8 cellular contexts compared by ENCODE assay signal in genomic region chr19:49851456-49852259, GRCh38. TPM values are rescaled to one million over a fixed set of nuclear protein-coding genes. Genes with fewer than 3 reads are reported as not detected.
A peak's percentile ranks its signal among the peaks of the same experiment; 100 is the strongest.
DNase-seq lines count a peak whose midpoint lies in the region; ATAC-seq, FAIRE-seq and TF ChIP-seq lines count a peak whose summit lies in the region.

No MANE protein-coding gene starts in this region.

- no peak overlapping the region for H3K4ac ChIP-seq in H1 (replicated peaks; ENCODE audit: insufficient read length, low read depth, low read length)

- no peak overlapping the region for H2BK5ac ChIP-seq in H1 (ENCODE audit: low read depth, low read length)

- no peak overlapping the region for H2BK20ac ChIP-seq in H1 (ENCODE audit: low read length)

- no peaks in the 10 kb centered on the region; a peak in 1 of 7 replicates for H3K27me3 ChIP-seq in H1 (replicated peaks in 1 of 4; ENCODE audit: control insufficient read depth in 3 of 4, extremely low read depth in 1 of 4, insufficient read depth in 3 of 4, low read length in 3 of 4)
- H3K27me3 ChIP-seq in naive thymus-derived CD4-positive, alpha-beta T cell (ENCODE audit: control insufficient read depth in 2 of 2, insufficient read depth in 2 of 2, low read length in 2 of 2), result no peaks in the 10 kb centered on the region

- TF ChIP-seq CTCF in D721Med (IDR thresholded peaks at IDR 0.05; ENCODE audit: insufficient read depth, missing control alignments), result no peak
- no peak for TF ChIP-seq CTCF in WTC11 (IDR thresholded peaks at IDR 0.05)
- no peak for TF ChIP-seq CTCF in H1 (IDR thresholded peaks at IDR 0.05; ENCODE audit: control extremely low read depth in 1 of 3, insufficient read depth in 1 of 3, low read depth in 1 of 3, low read length in 3 of 3)

- no peak overlapping the region for H2BK12ac ChIP-seq in H1 (ENCODE audit: low read depth, low read length)

- ATAC-seq in HG03045 (IDR thresholded peaks at IDR 0.05; ENCODE audit: unreplicated experiment) (peak; percentile 11), WTC11 (peak; percentile 3), HG03460 (IDR thresholded peaks at IDR 0.05; ENCODE audit: unreplicated experiment) (no peak), HG02852 (IDR thresholded peaks at IDR 0.05; ENCODE audit: unreplicated experiment) (no peak)
- peak; percentile 12 for ATAC-seq in naive thymus-derived CD4-positive, alpha-beta T cell

- no peak overlapping the region for H3K23ac ChIP-seq in H1 (ENCODE audit: insufficient read length)

- TF ChIP-seq RAD21 in H1 (IDR thresholded peaks at IDR 0.05 in 1 of 2, conservative IDR thresholded peaks at IDR 0.05 in 1 of 2; ENCODE audit: low read depth in 2 of 2, low read length in 2 of 2), result no peak

- no peak for TF ChIP-seq EP300 in H1 (IDR thresholded peaks at IDR 0.05; ENCODE audit: borderline replicate concordance in 1 of 2, low read depth in 2 of 2, low read length in 2 of 2)

- H2BK120ac ChIP-seq in H1 (replicated peaks; ENCODE audit: low read depth, low read length), result no peak overlapping the region

- peak overlapping the region; percentile 76 for H3K27ac Mint-ChIP-seq in WTC11
- peak overlapping the region; percentile 65 to 93 (median 87) for H3K27ac Mint-ChIP-seq in naive thymus-derived CD4-positive, alpha-beta T cell

- peaks cover 31 to 42% of the 10 kb centered on the region in 2 experiments for H4K20me1 ChIP-seq in H1 (replicated peaks in 1 of 2; ENCODE audit: control insufficient read depth in 1 of 2, insufficient read depth in 2 of 2, low read length in 2 of 2)

- H3K36me3 Mint-ChIP-seq in WTC11, result peaks cover 28% of the 10 kb centered on the region
- peaks cover 0 to 10% (median 4%) of the 10 kb centered on the region in 5 donors for H3K36me3 Mint-ChIP-seq in naive thymus-derived CD4-positive, alpha-beta T cell

- H2AK5ac ChIP-seq in H1 (ENCODE audit: low read depth, low read length), result no peak overlapping the region

- POLR2A ChIA-PET in WTC11 (lab: Charles Lee), result interaction anchor here (1.5 to 2.6 kb wide), 4 partner anchors 14 to 85 kb away, joined by 4 to 13 read pairs (median 6); partner anchors contain the start of genes AKT1S1, AP2A1 and TBC1D17
- POLR2A ChIA-PET in H1 (lab: Charles Lee; ENCODE audit: partially characterized antibody), result interaction anchor here (1.1 to 12.4 kb wide), 24 partner anchors 7 to 167 kb away, joined by 3 to 247 read pairs (median 6); partner anchors contain the start of genes ADM5, AP2A1, ATF5 and CPT1C
- POLR2A ChIA-PET in naive thymus-derived CD4-positive, alpha-beta T cell (lab: Charles Lee), result interaction anchor here (0.7 to 4.5 kb wide), 17 partner anchors 9 to 1522 kb away, joined by 3 to 39 read pairs (median 4); partner anchors contain the start of genes AKT1S1, BCL2L12, FUZ and IRF3

- peaks cover 22% of the 10 kb centered on the region for H3K4me1 Mint-ChIP-seq in WTC11
- H3K4me1 Mint-ChIP-seq in naive thymus-derived CD4-positive, alpha-beta T cell, result peaks cover 22 to 37% (median 33%) of the 10 kb centered on the region in 7 donors

- peak overlapping the region; percentile 84 to 98 for H3K4me2 ChIP-seq in H1 (ENCODE audit: insufficient read depth in 1 of 2, low read depth in 2 of 2, low read length in 2 of 2)

- peaks cover 10% of the 10 kb centered on the region; the same call in 1 of the 2 replicates for H3K23me2 ChIP-seq in H1 (ENCODE audit: low read depth, low read length)

- H4K91ac ChIP-seq in H1 (replicated peaks; ENCODE audit: insufficient read length, low read length), result no peak overlapping the region

- H3K4me3 ChIP-seq in H1 (ENCODE audit: extremely low read depth in 1 of 4, insufficient read depth in 2 of 4, low read depth in 3 of 4, low read length in 4 of 4), result peak overlapping the region; percentile 62 to 88 (median 80)
- H3K4me3 ChIP-seq in naive thymus-derived CD4-positive, alpha-beta T cell (ENCODE audit: low read length), result peak overlapping the region; percentile 46

- DNase-seq in D721Med (ENCODE audit: insufficient read length, low spot score) (peak; percentile 27), WTC11 (ENCODE audit: low spot score) (peak; percentile 71), H1 (ENCODE audit: low read depth in 1 of 2, low spot score in 2 of 2) (peak in 1 of 2 experiments; percentile 69), GOT3 (lab: John Stamatoyannopoulos, UW) (no peak)
- peak in 5 of 9 donors; percentile 33 to 40 (median 38) for DNase-seq in naive thymus-derived CD4-positive, alpha-beta T cell

- H3K36me3 ChIP-seq in H1 (ENCODE audit: control insufficient read depth in 2 of 4, insufficient read depth in 4 of 4, low read length in 3 of 4), result peaks cover 0 to 31% (median 11%) of the 10 kb centered on the region in 4 experiments; a peak in 6 of 8 replicates
- peaks cover 0 to 29% (median 0%) of the 10 kb centered on the region in 3 experiments for H3K36me3 ChIP-seq in naive thymus-derived CD4-positive, alpha-beta T cell (ENCODE audit: control insufficient read depth in 2 of 3, insufficient read depth in 3 of 3, low read length in 3 of 3)

- peaks cover 3 to 9% (median 6%) of the 10 kb centered on the region in 4 experiments for H3K4me1 ChIP-seq in H1 (replicated peaks in 1 of 4; ENCODE audit: control insufficient read depth in 3 of 4, insufficient read depth in 4 of 4, low read length in 3 of 4)
- H3K4me1 ChIP-seq in naive thymus-derived CD4-positive, alpha-beta T cell (ENCODE audit: control insufficient read depth in 2 of 2, insufficient read depth in 2 of 2, low read length in 2 of 2), result peaks cover 7 to 25% of the 10 kb centered on the region in 2 donors

- no peak overlapping the region for H2BK15ac ChIP-seq in H1 (ENCODE audit: low read length)

- no peak overlapping the region for H3K14ac ChIP-seq in H1 (ENCODE audit: insufficient read length)

- H3K27me3 Mint-ChIP-seq in WTC11 (ENCODE audit: low read depth), result peaks cover 3% of the 10 kb centered on the region; the same call in 1 of the 2 replicates
- H3K27me3 Mint-ChIP-seq in naive thymus-derived CD4-positive, alpha-beta T cell, result peaks cover 0 to 11% (median 0%) of the 10 kb centered on the region in 5 donors

- no peak for FAIRE-seq in D721Med (lab: Jason Lieb, UNC)
- FAIRE-seq in H1 (lab: Jason Lieb, UNC), result no peak

- CTCF ChIA-PET in WTC11 (lab: Charles Lee), result interaction anchor here (1.5 to 2.5 kb wide), 2 partner anchors 38 to 39 kb away, joined by 4 to 22 read pairs; partner anchors contain the start of gene FUZ
- CTCF ChIA-PET in H1 (lab: Charles Lee; ENCODE audit: partially characterized antibody), result interaction anchor here (0.7 to 1.2 kb wide), 2 partner anchors 39 to 51 kb away, joined by 3 read pairs; no protein-coding TSS in a partner anchor
- CTCF ChIA-PET in naive thymus-derived CD4-positive, alpha-beta T cell (lab: Charles Lee), result no interaction called here

- peaks cover 18% of the 10 kb centered on the region for H3K79me1 ChIP-seq in H1 (ENCODE audit: low read depth, low read length)

- no peak overlapping the region for H2AFZ ChIP-seq in H1 (ENCODE audit: low read length)

- WGBS in H1 (ENCODE audit: extremely low coverage in 1 of 2, insufficient coverage in 1 of 2, insufficient read length in 1 of 2, insufficient replicate concordance in 2 of 2, low coverage in 1 of 2, low lambda C conversion rate in 2 of 2, missing lambda C conversion rate in 1 of 2), 2 experiments, result 10% methylated on average over 35 of the region's 78 CpGs; no CpG with 5 or more reads in 1 of the 2 experiments

- peak overlapping the region; percentile 70 to 98 (median 83); a peak in 6 of 7 replicates for H3K9ac ChIP-seq in H1 (replicated peaks in 1 of 4; ENCODE audit: extremely low read depth in 1 of 4, low read depth in 3 of 4, low read length in 3 of 4)

- peak overlapping the region; percentile 87; the same call in 1 of the 2 replicates for H4K8ac ChIP-seq in H1 (ENCODE audit: extremely low read depth, insufficient read depth, low read length)

- peak in 1 of 2 experiments; percentile 54; a peak in 2 of 3 replicates for TF ChIP-seq POLR2A in H1 (IDR thresholded peaks at IDR 0.05; ENCODE audit: control extremely low read depth in 1 of 2, low read depth in 2 of 2, low read length in 2 of 2)

- H3K79me2 ChIP-seq in H1 (ENCODE audit: control insufficient read depth in 1 of 2, insufficient read depth in 2 of 2, low read length in 2 of 2), result peaks cover 17 to 28% of the 10 kb centered on the region in 2 experiments

- H3K18ac ChIP-seq in H1 (ENCODE audit: extremely low read depth, low read length), result no peak overlapping the region; the same call in none of the 2 replicates

- peak overlapping the region; percentile 87; the same call in 1 of the 2 replicates for H3K27ac ChIP-seq in H1 (ENCODE audit: low read depth, low read length)
- H3K27ac ChIP-seq in naive thymus-derived CD4-positive, alpha-beta T cell (ENCODE audit: low read depth, low read length), result peak overlapping the region; percentile 99

- H3K56ac ChIP-seq in H1 (replicated peaks; ENCODE audit: insufficient read length, low read depth, low read length), result no peak overlapping the region

- H3K4me3 Mint-ChIP-seq in WTC11, result peak overlapping the region; percentile 80
- peak overlapping the region; percentile 74 to 93 (median 88) for H3K4me3 Mint-ChIP-seq in naive thymus-derived CD4-positive, alpha-beta T cell

- no peaks in the 10 kb centered on the region for H3K9me3 ChIP-seq in H1 (ENCODE audit: insufficient read depth in 2 of 2, low read depth in 1 of 2, low read length in 1 of 2)
- no peaks in the 10 kb centered on the region for H3K9me3 ChIP-seq in naive thymus-derived CD4-positive, alpha-beta T cell (ENCODE audit: control insufficient read depth in 2 of 3, low read length in 3 of 3)

- peak overlapping the region; percentile 45 for H4K5ac ChIP-seq in H1 (ENCODE audit: insufficient read length, low read depth, low read length)

- peaks cover 10% of the 10 kb centered on the region for H3K9me3 Mint-ChIP-seq in WTC11
- peaks cover 0 to 10% (median 3%) of the 10 kb centered on the region in 11 donors for H3K9me3 Mint-ChIP-seq in naive thymus-derived CD4-positive, alpha-beta T cell

- intact Hi-C loops in naive thymus-derived CD4-positive, alpha-beta T cell (cut with micrococcal nuclease), result loop anchor here (1.0 to 2.0 kb wide), 4 partner anchors 16 to 271 kb away; partner anchors contain the start of genes NOSIP (in 2 of the 2), PRRG2 (in 2 of the 2), ATF5 (in 1 of the 2) and NUP62 (in 1 of the 2)

RNA-seq across cellular contexts. Expression of gene PTOV1, which starts 0.7 kb away (rescaled TPM):
- total RNA-seq in WTC11 (2021), result 296 to 316 TPM (median 306 TPM) in 3 replicates
- total RNA-seq in H1 (2021; fragmentation: NEBNext Ultra II Directional; extraction: Animal tissue kit (Norgen Biotek cat#: 25700)), result 251 and 261 TPM in 2 replicates
- 147 and 213 TPM in 2 replicates for polyA plus RNA-seq in H1 (2011; rRNA removed)
- polyA plus RNA-seq in H1 (2011; cell fraction: cytosol; rRNA removed), result 136 TPM
- polyA plus RNA-seq in H1 (2011; cell fraction: nucleus; rRNA removed), result 397 TPM
- 183 to 286 TPM (median 253 TPM) in 4 replicates for polyA plus RNA-seq in H1 (2012, experiment 1 of 2)
- 215 TPM for polyA plus RNA-seq in H1 (2012, experiment 2 of 2)
- 166 TPM for polyA plus RNA-seq in H1 (2013, experiment 1 of 2)
- 157 TPM for polyA plus RNA-seq in H1 (2013, experiment 2 of 2)
- polyA minus RNA-seq in H1 (2011; rRNA and poly(A)+ RNA removed), result 82.9 and 117 TPM in 2 replicates
- polyA minus RNA-seq in H1 (2011; cell fraction: cytosol; rRNA and poly(A)+ RNA removed), result 124 TPM
- polyA minus RNA-seq in H1 (2011; cell fraction: nucleus; rRNA and poly(A)+ RNA removed), result 139 TPM
- 100 to 1,000 TPM in 4 of 5 experiments, 10 to 100 TPM in 1; 92.8 to 170 (median 160) TPM for total RNA-seq in naive thymus-derived CD4-positive, alpha-beta T cell
- polyA plus RNA-seq in naive thymus-derived CD4-positive, alpha-beta T cell, result 10 to 100 TPM; 49.0 to 68.6 TPM

RNA-seq across cellular contexts. Expression of gene PNKP, which starts 15.7 kb away (rescaled TPM):
- 133 to 146 TPM (median 142 TPM) in 3 replicates for total RNA-seq in WTC11 (2021)
- 105 TPM in 2 replicates for total RNA-seq in H1 (2021; fragmentation: NEBNext Ultra II Directional; extraction: Animal tissue kit (Norgen Biotek cat#: 25700))
- 45.8 and 66.5 TPM in 2 replicates for polyA plus RNA-seq in H1 (2011; rRNA removed)
- 56.6 TPM for polyA plus RNA-seq in H1 (2011; cell fraction: cytosol; rRNA removed)
- polyA plus RNA-seq in H1 (2011; cell fraction: nucleus; rRNA removed), result 225 TPM
- polyA plus RNA-seq in H1 (2012, experiment 1 of 2), result 84.3 to 106 TPM (median 94.0 TPM) in 4 replicates
- polyA plus RNA-seq in H1 (2012, experiment 2 of 2), result 90.6 TPM
- polyA plus RNA-seq in H1 (2013, experiment 1 of 2), result 71.9 TPM
- 66.3 TPM for polyA plus RNA-seq in H1 (2013, experiment 2 of 2)
- polyA minus RNA-seq in H1 (2011; rRNA and poly(A)+ RNA removed), result 21.4 and 26.5 TPM in 2 replicates
- polyA minus RNA-seq in H1 (2011; cell fraction: cytosol; rRNA and poly(A)+ RNA removed), result 42.9 TPM
- 80.3 TPM for polyA minus RNA-seq in H1 (2011; cell fraction: nucleus; rRNA and poly(A)+ RNA removed)
- total RNA-seq in naive thymus-derived CD4-positive, alpha-beta T cell, result 100 to 1,000 TPM; 141 to 174 (median 154) TPM
- 10 to 100 TPM; 19.4 to 24.8 TPM for polyA plus RNA-seq in naive thymus-derived CD4-positive, alpha-beta T cell

RNA-seq across cellular contexts. Expression of gene AKT1S1, which starts 25.5 kb away (rescaled TPM):
- 41.9 to 47.8 TPM (median 46.5 TPM) in 3 replicates for total RNA-seq in WTC11 (2021)
- 45.9 and 46.7 TPM in 2 replicates for total RNA-seq in H1 (2021; fragmentation: NEBNext Ultra II Directional; extraction: Animal tissue kit (Norgen Biotek cat#: 25700))
- 40.7 and 73.3 TPM in 2 replicates for polyA plus RNA-seq in H1 (2011; rRNA removed)
- polyA plus RNA-seq in H1 (2011; cell fraction: cytosol; rRNA removed), result 38.3 TPM
- 48.5 TPM for polyA plus RNA-seq in H1 (2011; cell fraction: nucleus; rRNA removed)
- polyA plus RNA-seq in H1 (2012, experiment 1 of 2), result 33.7 to 44.3 TPM (median 42.7 TPM) in 4 replicates
- 47.7 TPM for polyA plus RNA-seq in H1 (2012, experiment 2 of 2)
- polyA plus RNA-seq in H1 (2013, experiment 1 of 2), result 52.8 TPM
- polyA plus RNA-seq in H1 (2013, experiment 2 of 2), result 54.7 TPM
- polyA minus RNA-seq in H1 (2011; rRNA and poly(A)+ RNA removed), result 10.9 and 14.9 TPM in 2 replicates
- 26.5 TPM for polyA minus RNA-seq in H1 (2011; cell fraction: cytosol; rRNA and poly(A)+ RNA removed)
- polyA minus RNA-seq in H1 (2011; cell fraction: nucleus; rRNA and poly(A)+ RNA removed), result 26.0 TPM
- total RNA-seq in naive thymus-derived CD4-positive, alpha-beta T cell, result 10 to 100 TPM; 15.9 to 25.7 (median 21.2) TPM
- 1 to 10 TPM; 4.7 to 5.8 TPM for polyA plus RNA-seq in naive thymus-derived CD4-positive, alpha-beta T cell

RNA-seq across cellular contexts. Expression of gene TBC1D17, which starts 25.8 kb away (rescaled TPM):
- total RNA-seq in WTC11 (2021), result 44.4 to 52.8 TPM (median 46.7 TPM) in 3 replicates
- total RNA-seq in H1 (2021; fragmentation: NEBNext Ultra II Directional; extraction: Animal tissue kit (Norgen Biotek cat#: 25700)), result 44.9 and 47.6 TPM in 2 replicates
- polyA plus RNA-seq in H1 (2011; rRNA removed), result 30.3 and 53.7 TPM in 2 replicates
- 23.2 TPM for polyA plus RNA-seq in H1 (2011; cell fraction: cytosol; rRNA removed)
- polyA plus RNA-seq in H1 (2011; cell fraction: nucleus; rRNA removed), result 73.8 TPM
- 41.7 to 47.2 TPM (median 43.5 TPM) in 4 replicates for polyA plus RNA-seq in H1 (2012, experiment 1 of 2)
- polyA plus RNA-seq in H1 (2012, experiment 2 of 2), result 52.8 TPM
- polyA plus RNA-seq in H1 (2013, experiment 1 of 2), result 34.8 TPM
- polyA plus RNA-seq in H1 (2013, experiment 2 of 2), result 35.2 TPM
- 24.6 and 29.7 TPM in 2 replicates for polyA minus RNA-seq in H1 (2011; rRNA and poly(A)+ RNA removed)
- polyA minus RNA-seq in H1 (2011; cell fraction: cytosol; rRNA and poly(A)+ RNA removed), result 27.0 TPM
- polyA minus RNA-seq in H1 (2011; cell fraction: nucleus; rRNA and poly(A)+ RNA removed), result 27.3 TPM
- 100 to 1,000 TPM in 1 of 5 experiments, 10 to 100 TPM in 4; 42.9 to 106 (median 53.0) TPM for total RNA-seq in naive thymus-derived CD4-positive, alpha-beta T cell
- 10 to 100 TPM; 11.6 to 22.2 TPM for polyA plus RNA-seq in naive thymus-derived CD4-positive, alpha-beta T cell

RNA-seq across cellular contexts. Expression of gene MED25, which starts 33.6 kb away (rescaled TPM):
- total RNA-seq in WTC11 (2021), result 80.2 to 81.2 TPM (median 81.2 TPM) in 3 replicates
- total RNA-seq in H1 (2021; fragmentation: NEBNext Ultra II Directional; extraction: Animal tissue kit (Norgen Biotek cat#: 25700)), result 71.4 and 73.9 TPM in 2 replicates
- 21.6 and 40.4 TPM in 2 replicates for polyA plus RNA-seq in H1 (2011; rRNA removed)
- polyA plus RNA-seq in H1 (2011; cell fraction: cytosol; rRNA removed), result 21.8 TPM
- polyA plus RNA-seq in H1 (2011; cell fraction: nucleus; rRNA removed), result 81.4 TPM
- 52.6 to 80.3 TPM (median 65.6 TPM) in 4 replicates for polyA plus RNA-seq in H1 (2012, experiment 1 of 2)
- 50.2 TPM for polyA plus RNA-seq in H1 (2012, experiment 2 of 2)
- polyA plus RNA-seq in H1 (2013, experiment 1 of 2), result 42.3 TPM
- polyA plus RNA-seq in H1 (2013, experiment 2 of 2), result 40.4 TPM
- polyA minus RNA-seq in H1 (2011; rRNA and poly(A)+ RNA removed), result 28.0 and 50.4 TPM in 2 replicates
- 34.3 TPM for polyA minus RNA-seq in H1 (2011; cell fraction: cytosol; rRNA and poly(A)+ RNA removed)
- 41.3 TPM for polyA minus RNA-seq in H1 (2011; cell fraction: nucleus; rRNA and poly(A)+ RNA removed)
- total RNA-seq in naive thymus-derived CD4-positive, alpha-beta T cell, result 10 to 100 TPM; 36.8 to 75.2 (median 55.4) TPM
- 10 to 100 TPM; 10.8 to 16.7 TPM for polyA plus RNA-seq in naive thymus-derived CD4-positive, alpha-beta T cell

Comparison
In these comparisons a context has a peak if more than half of its experiments do, and no peak if none do; other contexts are left out.
1. ATAC-seq: peak in HG03045 (single experiment), WTC11 (single experiment) and naive thymus-derived CD4-positive, alpha-beta T cell (single experiment); none in HG03460 (single experiment) and HG02852 (single experiment).